ENCODE assay signal across 1 cellular context in the genomic region with DNA sequence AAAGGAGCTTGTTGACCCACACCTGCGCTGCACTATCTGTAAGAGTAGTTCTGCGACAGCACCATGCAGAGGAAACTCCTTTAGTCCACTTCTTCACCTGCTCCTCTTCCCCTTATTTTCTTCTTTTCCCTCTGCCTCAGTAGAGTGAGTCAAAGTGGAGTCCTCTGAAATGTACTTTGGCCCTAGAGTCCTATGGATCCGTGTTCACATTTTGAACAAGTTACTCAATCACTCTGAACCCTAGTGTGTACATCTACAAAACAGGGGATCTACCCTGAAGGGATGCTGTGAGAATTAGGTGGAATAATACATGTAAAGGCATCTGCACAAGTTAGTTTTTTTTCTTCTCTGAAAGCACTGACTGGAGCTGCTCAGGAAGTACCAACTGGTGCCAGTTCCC.
TF ChIP-seq lines count a peak whose summit lies in the region.

No MANE protein-coding gene starts in this region.

TF ChIP-seq in K562, 482 proteins besides CTCF, POLR2A, EP300 and RAD21 (continued from another document):
- TF ChIP-seq ZBTB26 (CRISPR knock-in tag; IDR thresholded peaks at IDR 0.05) = no peak
- TF ChIP-seq PTTG1 (tag; IDR thresholded peaks at IDR 0.05; ENCODE audit: low read depth) = no peak
- no peak for TF ChIP-seq ZNF174 (CRISPR knock-in tag; IDR thresholded peaks at IDR 0.05)
